20 cellular contexts compared by ENCODE assay signal in genomic region chr6:155872961-155873360, GRCh38.
DNase-seq lines count a peak whose midpoint lies in the region; ATAC-seq, FAIRE-seq and TF ChIP-seq lines count a peak whose summit lies in the region.
"Had no signal": no experiment of that assay in that cellular context is flagged by ENCODE, and none has a peak within 500 bp of the region (broad histone marks: within the 10 kb centered on the region; RNA-seq: fewer than 3 reads in every experiment).

No MANE protein-coding gene starts in this region.

- H3K9me3 ChIP-seq in GM12878 (replicated peaks; ENCODE audit: control insufficient read depth, insufficient read depth, low read length) (no peaks in the 10 kb centered on the region), smooth muscle cell (replicated peaks; ENCODE audit: low read depth) (no peaks in the 10 kb centered on the region)
- H3K9me3 ChIP-seq: mucosa of descending colon, thoracic aorta had no signal

- H3K9ac ChIP-seq in GM12878 (ENCODE audit: control insufficient read depth, insufficient read depth, low read length) (no peak overlapping the region), smooth muscle cell (ENCODE audit: low read depth) (no peak overlapping the region)
- H3K9ac ChIP-seq: KMS-11 had no signal

- TF ChIP-seq EP300 in GM12878 (IDR thresholded peaks at IDR 0.05; ENCODE audit: borderline replicate concordance in 1 of 2, control insufficient read depth in 1 of 2, low read depth in 2 of 2, low read length in 2 of 2) = no peak

- no TSS peak for BruUV-seq in GM12878 (replicated peaks; lab: Mats Ljungman, UMichigan)

- FAIRE-seq in GM12878 (lab: Jason Lieb, UNC) = no peak

- no peak overlapping the region for H3K4me3 Mint-ChIP-seq in activated CD4-positive, alpha-beta T cell treated with anti-CD3 and anti-CD28 coated beads, Interleukin-2, amount 10 ng/mL, durations not matched to agents 7 days and 5 days
- H3K4me3 Mint-ChIP-seq: activated naive CD8-positive, alpha-beta T cell treated with anti-CD3 and anti-CD28 coated beads, Interleukin-2, amount 10 ng/mL, durations not matched to agents 7 days and 5 days; activated T-helper 1 cell treated with anti-CD3 and anti-CD28 coated beads, Interleukin-12 subunit alpha, Interleukin-12 subunit beta, Interleukin-2, Interleukin-4 antibody, amounts not matched to agents 30 ng/mL and 10 ng/mL and 1 ng/mL, durations not matched to agents 14 hours and 24 hours and 36 hours had no signal

- peaks cover 4% of the 10 kb centered on the region for H3K4me1 Mint-ChIP-seq in activated CD4-positive, alpha-beta T cell treated with anti-CD3 and anti-CD28 coated beads, Interleukin-2, amount 10 ng/mL, durations not matched to agents 7 days and 5 days

- TF ChIP-seq POLR2A in GM12878 (IDR thresholded peaks at IDR 0.05; ENCODE audit: low read depth, low read length) = no peak

- in situ Hi-C loops in GM12878 (cut with MboI) = no loop called here

- SMC1A ChIA-PET in GM12878 (lab: Charles Lee; ENCODE audit: uncharacterized antibody, unreplicated experiment) = no interaction called here

- intact Hi-C loops in GM12878 (cut with micrococcal nuclease; ENCODE audit: unreplicated experiment) = no loop called here

- H3K4me1 ChIP-seq in GM12878 (ENCODE audit: control insufficient read depth, insufficient read depth, low read length) (no peaks in the 10 kb centered on the region), smooth muscle cell (ENCODE audit: low read depth) (no peaks in the 10 kb centered on the region)

- no peaks in the 10 kb centered on the region for H3K36me3 Mint-ChIP-seq in activated CD4-positive, alpha-beta T cell treated with anti-CD3 and anti-CD28 coated beads, Interleukin-2, amount 10 ng/mL, durations not matched to agents 7 days and 5 days (ENCODE audit: low read depth)
- H3K36me3 Mint-ChIP-seq: activated naive CD8-positive, alpha-beta T cell treated with anti-CD3 and anti-CD28 coated beads, Interleukin-2, amount 10 ng/mL, durations not matched to agents 7 days and 5 days had no signal

- RAD21 ChIA-PET in GM12878 (lab: Charles Lee; ENCODE audit: unreplicated experiment) = interaction anchor here (1.7 kb wide), 1 partner anchor 9 kb away, joined by 4 read pairs; no protein-coding TSS in a partner anchor

- ATAC-seq in GM21786 (IDR thresholded peaks at IDR 0.05; ENCODE audit: unreplicated experiment) = peak; percentile 75
- ATAC-seq in HG03457 (IDR thresholded peaks at IDR 0.05; ENCODE audit: unreplicated experiment) = peak; percentile 49
- peak; percentile 76 for ATAC-seq in GM12878
- ATAC-seq in GM21528 (IDR thresholded peaks at IDR 0.05; ENCODE audit: low FRiP score, unreplicated experiment) = no peak
- ATAC-seq: activated CD4-positive, CD25-positive, alpha-beta regulatory T cell treated with anti-CD3 and anti-CD28 coated beads, Interleukin-2, amount 50 U/mL, for 24 hours; left lobe of liver; mucosa of descending colon had no signal

- no peak for TF ChIP-seq RAD21 in GM12878 (IDR thresholded peaks at IDR 0.05; ENCODE audit: insufficient read depth, low read depth, low read length)

- CTCF ChIA-PET in GM12878 (lab: Yijun Ruan, JAX) = no interaction called here
- CTCF ChIA-PET in activated CD4-positive, alpha-beta T cell treated with anti-CD3 and anti-CD28 coated beads, Interleukin-2, amount 10 ng/mL, durations not matched to agents 7 days and 5 days (lab: Charles Lee) = no interaction called here

- H3K27ac Mint-ChIP-seq in activated CD4-positive, alpha-beta T cell treated with anti-CD3 and anti-CD28 coated beads, Interleukin-2, amount 10 ng/mL, durations not matched to agents 7 days and 5 days = no peak overlapping the region
- H3K27ac Mint-ChIP-seq: activated naive CD8-positive, alpha-beta T cell treated with anti-CD3 and anti-CD28 coated beads, Interleukin-2, amount 10 ng/mL, durations not matched to agents 7 days and 5 days; activated T-helper 1 cell treated with anti-CD3 and anti-CD28 coated beads, Interleukin-12 subunit alpha, Interleukin-12 subunit beta, Interleukin-2, Interleukin-4 antibody, amounts not matched to agents 30 ng/mL and 10 ng/mL and 1 ng/mL, durations not matched to agents 14 hours and 24 hours and 36 hours had no signal

- H3K27ac ChIP-seq in GM12878 (ENCODE audit: control insufficient read depth, insufficient read depth) (no peak overlapping the region), smooth muscle cell (ENCODE audit: low read depth) (no peak overlapping the region)
- H3K27ac ChIP-seq: epithelial cell of prostate, KMS-11, thoracic aorta had no signal

- POLR2A ChIA-PET in GM12878 (lab: Charles Lee) = no interaction called here
- POLR2A ChIA-PET in activated CD4-positive, alpha-beta T cell treated with anti-CD3 and anti-CD28 coated beads, Interleukin-2, amount 10 ng/mL, durations not matched to agents 7 days and 5 days (lab: Charles Lee) = no interaction called here

- H3K79me2 ChIP-seq in GM12878 (ENCODE audit: control insufficient read depth, insufficient read depth, low read length) (no peaks in the 10 kb centered on the region), smooth muscle cell (ENCODE audit: low read depth) (no peaks in the 10 kb centered on the region)

- H4K20me1 ChIP-seq in GM12878 (ENCODE audit: control insufficient read depth, insufficient read depth) (no peaks in the 10 kb centered on the region), smooth muscle cell (ENCODE audit: low read depth) (no peaks in the 10 kb centered on the region)

- H2AFZ ChIP-seq in GM12878 (ENCODE audit: control insufficient read depth, low read depth, low read length) (no peak overlapping the region), smooth muscle cell (ENCODE audit: low read depth) (peak overlapping the region; percentile 24)

- no peak overlapping the region for H3K4me3 ChIP-seq in GM12878
- no peak overlapping the region for H3K4me3 ChIP-seq in smooth muscle cell
- H3K4me3 ChIP-seq: mucosa of descending colon, thoracic aorta had no signal

- 59% methylated on average over 6 of the region's 6 CpGs for WGBS in GM12878 (ENCODE audit: insufficient coverage, insufficient replicate concordance, low lambda C conversion rate, missing lambda C conversion rate)
- 91% methylated on average over 6 of the region's 6 CpGs for WGBS in smooth muscle cell (ENCODE audit: low lambda C conversion rate)

- DNase-seq in GM12878 (ENCODE audit: low read depth, low spot score) (no peak), smooth muscle cell (lab: John Stamatoyannopoulos, UW; ENCODE audit: unreplicated experiment) (no peak), DMS114 treated with DMSO at 0.1 percent for 48 hours (lab: John Stamatoyannopoulos, UW; ENCODE audit: unreplicated experiment) (no peak)
- no peak for DNase-seq in activated CD4-positive, alpha-beta T cell treated with anti-CD3 and anti-CD28 coated beads, Interleukin-2, amount 10 ng/mL, durations not matched to agents 7 days and 5 days
- DNase-seq: activated naive CD8-positive, alpha-beta T cell treated with anti-CD3 and anti-CD28 coated beads, Interleukin-2, amount 10 ng/mL, durations not matched to agents 7 days and 5 days; Calu3; dermis blood vessel endothelial cell; mucosa of descending colon; NCI-H1105; NCI-H524 treated with DMSO at 0.1 percent for 48 hours; T-helper 2 cell had no signal

- H3K4me2 ChIP-seq in GM12878 (ENCODE audit: control insufficient read depth, insufficient read depth) (no peak overlapping the region), smooth muscle cell (no peak overlapping the region)
- H3K4me2 ChIP-seq: KMS-11 had no signal

- H3K27me3 Mint-ChIP-seq in activated CD4-positive, alpha-beta T cell treated with anti-CD3 and anti-CD28 coated beads, Interleukin-2, amount 10 ng/mL, durations not matched to agents 7 days and 5 days = no peaks in the 10 kb centered on the region

- H3K27me3 ChIP-seq in GM12878 (replicated peaks in 1 of 2; ENCODE audit: control insufficient read depth in 2 of 2, insufficient read depth in 2 of 2, low read length in 1 of 2) (no peaks in the 10 kb centered on the region), smooth muscle cell (ENCODE audit: low read depth) (no peaks in the 10 kb centered on the region)

- no peaks in the 10 kb centered on the region for H3F3A ChIP-seq in smooth muscle cell (ENCODE audit: low read depth)

- H3K36me3 ChIP-seq in GM12878 (ENCODE audit: control insufficient read depth in 2 of 2, insufficient read depth in 2 of 2, low read length in 1 of 2) (no peaks in the 10 kb centered on the region), smooth muscle cell (ENCODE audit: low read depth) (no peaks in the 10 kb centered on the region)
- H3K36me3 ChIP-seq: thoracic aorta had no signal

- H3K9me3 Mint-ChIP-seq in activated CD4-positive, alpha-beta T cell treated with anti-CD3 and anti-CD28 coated beads, Interleukin-2, amount 10 ng/mL, durations not matched to agents 7 days and 5 days = no peaks in the 10 kb centered on the region

- TF ChIP-seq CTCF in GM12878 (IDR thresholded peaks at IDR 0.05 in 2 of 3, conservative IDR thresholded peaks at IDR 0.05 in 1 of 3; ENCODE audit: control insufficient read depth in 2 of 3, extremely low read depth in 1 of 3, insufficient read depth in 1 of 3, low read depth in 3 of 3, low read length in 3 of 3) (no peak), smooth muscle cell (IDR thresholded peaks at IDR 0.05; ENCODE audit: borderline replicate concordance, insufficient read depth, poor library complexity, severe bottlenecking) (no peak)

TF ChIP-seq in GM12878, 131 proteins besides CTCF, POLR2A, EP300 and RAD21:
- TF ChIP-seq MEF2A (IDR thresholded peaks at IDR 0.05; ENCODE audit: insufficient read depth, low read depth, low read length) (no peak), ESRRA (IDR thresholded peaks at IDR 0.05; ENCODE audit: low read length) (no peak)
